20 cellular contexts compared by ENCODE assay signal in the genomic region with DNA sequence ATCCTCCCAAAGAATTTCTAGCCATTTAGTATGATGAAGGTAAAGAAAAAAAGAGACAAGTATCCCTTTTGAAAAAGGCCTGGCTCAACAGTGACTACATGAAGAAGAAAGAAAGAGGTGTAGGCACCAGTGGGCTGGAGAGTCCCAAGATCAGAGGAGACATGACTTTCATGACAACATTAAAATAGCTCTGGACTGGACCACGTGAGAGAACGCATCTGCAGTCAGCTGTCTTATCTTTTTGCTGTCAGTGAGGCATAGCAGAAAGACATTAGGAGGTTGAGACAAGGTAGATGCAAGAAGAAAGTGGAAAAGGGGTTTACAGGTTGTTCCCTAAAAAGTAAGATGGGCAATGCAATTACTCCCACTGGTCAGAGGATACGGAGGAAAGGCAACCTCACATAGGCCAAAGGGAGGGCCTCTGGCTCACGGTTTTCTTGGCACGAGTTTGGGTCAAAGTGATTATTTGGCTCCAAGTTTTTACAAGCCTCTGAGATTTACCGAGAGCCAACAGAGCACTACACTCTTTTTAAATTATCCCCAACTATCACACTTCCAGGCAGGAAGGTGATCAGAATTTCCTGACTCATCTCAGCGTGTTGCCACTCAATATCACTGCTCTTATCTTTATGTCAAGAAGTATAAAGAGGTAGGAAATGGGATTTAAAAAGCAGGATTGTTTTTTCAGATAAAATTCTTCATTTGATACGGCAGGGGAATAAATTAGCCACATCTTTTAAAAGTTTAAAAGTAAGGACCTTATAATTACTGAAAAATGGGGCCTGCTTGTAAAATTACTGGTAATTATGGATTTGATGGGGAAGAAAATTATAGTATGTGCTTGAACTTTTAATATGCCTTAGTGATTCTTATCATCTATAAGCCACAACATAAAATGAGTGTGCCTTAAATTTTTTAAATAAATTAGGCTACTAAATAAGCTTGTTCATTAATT. TPM values are rescaled to one million over a fixed set of nuclear protein-coding genes. Genes with fewer than 3 reads are reported as not detected.
DNase-seq lines count a peak whose midpoint lies in the region; ATAC-seq and TF ChIP-seq lines count a peak whose summit lies in the region.
"Had no signal": no experiment of that assay in that cellular context is flagged by ENCODE, and none has a peak within 500 bp of the region (broad histone marks: within the 10 kb centered on the region; RNA-seq: fewer than 3 reads in every experiment).

No MANE protein-coding gene starts in this region.

- POLR2A ChIA-PET in activated CD4-positive, alpha-beta T cell treated with anti-CD3 and anti-CD28 coated beads, Interleukin-2, amount 10 ng/mL, durations not matched to agents 7 days and 5 days (lab: Charles Lee): no interaction called here

- intact Hi-C loops in Right ventricle myocardium inferior (cut with DNase I) (no loop called here), cardiac septum (cut with DNase I) (no loop called here), spleen (cut with DNase I; ENCODE audit: low total_unique reads) (no loop called here)

- H3K9me3 ChIP-seq in right atrium auricular region (no peaks in the 10 kb centered on the region), spleen (peaks cover 0 to 4% (median 0%) of the 10 kb centered on the region in 8 donors)
- H3K9me3 ChIP-seq: A549, SK-N-SH had no signal

- H3K36me3 ChIP-seq in right atrium auricular region (peaks cover 35% of the 10 kb centered on the region), spleen (peaks cover 0 to 79% (median 12%) of the 10 kb centered on the region in 6 donors)

- peaks cover 0 to 29% of the 10 kb centered on the region in 2 donors for H3K4me1 ChIP-seq in right atrium auricular region
- peaks cover 0 to 39% (median 3%) of the 10 kb centered on the region in 6 donors for H3K4me1 ChIP-seq in spleen
- H3K4me1 ChIP-seq: A549 had no signal

- CTCF ChIA-PET in activated CD4-positive, alpha-beta T cell treated with anti-CD3 and anti-CD28 coated beads, Interleukin-2, amount 10 ng/mL, durations not matched to agents 7 days and 5 days (lab: Charles Lee): no interaction called here

- DNase-seq in Right ventricle myocardium inferior (ENCODE audit: missing footprints) (no peak), cardiac septum (ENCODE audit: low spot score) (no peak), dermis blood vessel endothelial cell (peak; percentile 35), right atrium auricular region (ENCODE audit: low spot score) (no peak), spleen (no peak)
- no peak for DNase-seq in stimulated activated naive CD8-positive, alpha-beta T cell treated with anti-CD3 and anti-CD28 coated beads, Interleukin-15, Interleukin-2, amounts not matched to agents 100 U/mL and 50 U/mL, for 24 hours
- no peak for DNase-seq in activated CD4-positive, alpha-beta T cell treated with anti-CD3 and anti-CD28 coated beads, Interleukin-2, amount 10 ng/mL, durations not matched to agents 7 days and 5 days
- DNase-seq: COR-L47, DMS153, EL, GOT3, HFFc6, Karpas-422, NCI-H1436 treated with DMSO at 0.1 percent for 48 hours, NCI-H2081 treated with DMSO at 0.1 percent for 48 hours, NCI-H345, SK-N-SH had no signal

- no peaks in the 10 kb centered on the region for H3K36me3 Mint-ChIP-seq in activated CD4-positive, alpha-beta T cell treated with anti-CD3 and anti-CD28 coated beads, Interleukin-2, amount 10 ng/mL, durations not matched to agents 7 days and 5 days (ENCODE audit: low read depth)

- 56 to 72% (median 58%) methylated on average over 8 of the region's 8 CpGs for WGBS in spleen, 5 donors

- H3K4me3 Mint-ChIP-seq in activated CD4-positive, alpha-beta T cell treated with anti-CD3 and anti-CD28 coated beads, Interleukin-2, amount 10 ng/mL, durations not matched to agents 7 days and 5 days: no peak overlapping the region
- H3K4me3 Mint-ChIP-seq: CD14-positive monocyte, HFFc6 had no signal

- H3K4me3 ChIP-seq in right atrium auricular region: no peak overlapping the region
- no peak overlapping the region for H3K4me3 ChIP-seq in spleen
- H3K4me3 ChIP-seq: A549 had no signal

- H3K27me3 Mint-ChIP-seq in activated CD4-positive, alpha-beta T cell treated with anti-CD3 and anti-CD28 coated beads, Interleukin-2, amount 10 ng/mL, durations not matched to agents 7 days and 5 days: no peaks in the 10 kb centered on the region

- H3K27ac Mint-ChIP-seq in activated CD4-positive, alpha-beta T cell treated with anti-CD3 and anti-CD28 coated beads, Interleukin-2, amount 10 ng/mL, durations not matched to agents 7 days and 5 days: no peak overlapping the region
- H3K27ac Mint-ChIP-seq: CD14-positive monocyte, HFFc6 had no signal

- TF ChIP-seq CTCF in right atrium auricular region (IDR thresholded peaks at IDR 0.05) (no peak), spleen (IDR thresholded peaks at IDR 0.05 in 8 of 11, conservative IDR thresholded peaks at IDR 0.05 in 3 of 11) (no peak)

- no peaks in the 10 kb centered on the region for H3K4me1 Mint-ChIP-seq in activated CD4-positive, alpha-beta T cell treated with anti-CD3 and anti-CD28 coated beads, Interleukin-2, amount 10 ng/mL, durations not matched to agents 7 days and 5 days
- H3K4me1 Mint-ChIP-seq: CD14-positive monocyte had no signal

- ATAC-seq in Right ventricle myocardium inferior (peak; percentile 73), GM21526 (IDR thresholded peaks at IDR 0.05; ENCODE audit: low FRiP score, unreplicated experiment) (no peak)
- no peak for ATAC-seq in stimulated activated naive CD8-positive, alpha-beta T cell treated with anti-CD3 and anti-CD28 coated beads, Interleukin-15, Interleukin-2, amounts not matched to agents 100 U/mL and 50 U/mL, for 24 hours
- ATAC-seq: A549 had no signal

- peaks cover 2% of the 10 kb centered on the region for H3K9me3 Mint-ChIP-seq in activated CD4-positive, alpha-beta T cell treated with anti-CD3 and anti-CD28 coated beads, Interleukin-2, amount 10 ng/mL, durations not matched to agents 7 days and 5 days

- TF ChIP-seq POLR2A in spleen (IDR thresholded peaks at IDR 0.05): no peak

- H3K27me3 ChIP-seq in right atrium auricular region (no peaks in the 10 kb centered on the region), spleen (replicated peaks in 1 of 7) (no peaks in the 10 kb centered on the region)

- H3K27ac ChIP-seq in right atrium auricular region: peak overlapping the region; percentile 72 to 76
- H3K27ac ChIP-seq in spleen: peak overlapping the region in 3 of 8 donors; percentile 5 to 40 (median 16)
- H3K27ac ChIP-seq: A549 had no signal

RNA-seq across cellular contexts. Expression of a gene that starts 29.2 kb away (rescaled TPM):
- total RNA-seq in Right ventricle myocardium inferior (33.8 TPM), cardiac septum (33.2 TPM), dermis blood vessel endothelial cell (12.9 and 19.2 TPM in 2 replicates), right atrium auricular region (10 to 100 TPM; 60.1 to 60.3 TPM), spleen (100 to 1,000 TPM in 6 of 7 donors, 10 to 100 TPM in 1; 95.7 to 210 (median 154) TPM)
- 1 to 10 TPM; 3.4 to 9.5 (median 5.2) TPM for polyA plus RNA-seq in spleen
- total RNA-seq in activated CD4-positive, alpha-beta T cell treated with anti-CD3 and anti-CD28 coated beads, Interleukin-2, amount 10 ng/mL, durations not matched to agents 7 days and 5 days: not detected
- total RNA-seq: HFFc6 had no signal

Comparison
In these comparisons a context has a peak if more than half of its experiments do, and no peak if none do; other contexts are left out.
1. RNA of a gene that starts 29.2 kb away (total RNA-seq): 95.7 to 210 TPM in spleen, 60.1 to 60.3 TPM in right atrium auricular region, 33.8 TPM in Right ventricle myocardium inferior (single experiment), 33.2 TPM in cardiac septum (single experiment) and 12.9 to 19.2 TPM in dermis blood vessel endothelial cell; not detected in activated CD4-positive, alpha-beta T cell treated with anti-CD3 and anti-CD28 coated beads, Interleukin-2, amount 10 ng/mL, durations not matched to agents 7 days and 5 days; every median in the first group is over 10 times any median in the second.